ENCODE assay signal across 26 cellular contexts in the genomic region with DNA sequence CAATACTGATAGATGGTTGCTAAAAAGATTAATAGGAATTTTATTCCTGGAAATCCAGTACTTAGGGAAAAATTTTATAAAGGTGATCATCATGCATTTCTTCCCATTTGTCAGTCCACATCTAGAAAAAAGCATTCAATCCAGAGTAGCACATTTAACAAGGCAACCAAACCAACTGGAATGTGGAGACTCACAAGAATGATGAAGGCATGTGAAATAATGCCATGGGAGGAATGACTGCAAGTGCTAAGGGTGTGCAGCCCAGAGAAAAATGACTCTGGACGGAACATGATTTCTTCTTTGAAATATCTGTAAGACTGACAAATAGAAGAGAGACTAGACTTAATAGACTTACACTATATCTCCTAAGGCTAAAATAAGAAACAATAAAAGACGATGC. TPM values are rescaled to one million over a fixed set of nuclear protein-coding genes. Genes with fewer than 3 reads are reported as not detected.
"Had no signal": no experiment of that assay in that cellular context is flagged by ENCODE, and none has a peak within 500 bp of the region (broad histone marks: within the 10 kb centered on the region; RNA-seq: fewer than 3 reads in every experiment).

No MANE protein-coding gene starts in this region.

- H3K27ac ChIP-seq: gastroesophageal sphincter, pancreas, psoas muscle, right atrium auricular region, tibial artery, VCaP had no signal

- H3K9me3 Mint-ChIP-seq: activated CD4-positive, alpha-beta memory T cell treated with anti-CD3 and anti-CD28 coated beads, Interleukin-2, amount 10 ng/mL, durations not matched to agents 7 days and 5 days; activated CD4-positive, alpha-beta T cell treated with anti-CD3 and anti-CD28 coated beads, Interleukin-2, amount 10 ng/mL, durations not matched to agents 24 days and 14 days; activated naive CD4-positive, alpha-beta T cell treated with anti-CD3 and anti-CD28 coated beads, Interleukin-2, amount 10 ng/mL, durations not matched to agents 7 days and 5 days; activated naive CD8-positive, alpha-beta T cell treated with anti-CD3 and anti-CD28 coated beads, Interleukin-2, amount 50 U/mL, for 24 hours; effector memory CD8-positive, alpha-beta T cell; nephron progenitor cell; stimulated activated naive CD8-positive, alpha-beta T cell treated with anti-CD3 and anti-CD28 coated beads, Interleukin-15, Interleukin-2, amounts not matched to agents 100 ng/mL and 50 ng/mL, for 24 hours; T-helper 2 cell treated with Interferon-gamma antibody and Interleukin-4, amounts not matched to agents 5 μg/mL and 100 μg/mL, for 36 hours had no signal

- ATAC-seq: activated CD4-positive, CD25-positive, alpha-beta regulatory T cell treated with anti-CD3 and anti-CD28 coated beads, Interleukin-2, amount 50 U/mL, for 24 hours; activated CD8-positive, alpha-beta memory T cell treated with anti-CD3 and anti-CD28 coated beads, Interleukin-2, amount 10 ng/mL, durations not matched to agents 7 days and 5 days; activated naive CD8-positive, alpha-beta T cell treated with anti-CD3 and anti-CD28 coated beads, Interleukin-2, amount 50 U/mL, for 24 hours; effector memory CD8-positive, alpha-beta T cell; esophagus mucosa; gastroesophageal sphincter; left cardiac atrium; pancreas; psoas muscle had no signal

- H3K27me3 ChIP-seq: gastroesophageal sphincter, right atrium auricular region, tibial artery had no signal

- H3K9me3 ChIP-seq: gastroesophageal sphincter, pancreas, psoas muscle, right atrium auricular region, tibial artery had no signal

- H3K36me3 ChIP-seq: pancreas, right atrium auricular region, tibial artery had no signal

- H3K4me3 Mint-ChIP-seq: activated CD4-positive, alpha-beta memory T cell treated with anti-CD3 and anti-CD28 coated beads, Interleukin-2, amount 10 ng/mL, durations not matched to agents 7 days and 5 days; activated CD4-positive, alpha-beta T cell treated with anti-CD3 and anti-CD28 coated beads, Interleukin-2, amount 10 ng/mL, durations not matched to agents 24 days and 14 days; activated CD8-positive, alpha-beta memory T cell treated with anti-CD3 and anti-CD28 coated beads, Interleukin-2, amount 10 ng/mL, durations not matched to agents 7 days and 5 days; activated naive CD4-positive, alpha-beta T cell treated with anti-CD3 and anti-CD28 coated beads, Interleukin-2, amount 10 ng/mL, durations not matched to agents 7 days and 5 days; activated naive CD8-positive, alpha-beta T cell treated with anti-CD3 and anti-CD28 coated beads, Interleukin-2, amount 50 U/mL, for 24 hours; effector memory CD8-positive, alpha-beta T cell; nephron progenitor cell; stimulated activated naive CD8-positive, alpha-beta T cell treated with anti-CD3 and anti-CD28 coated beads, Interleukin-15, Interleukin-2, amounts not matched to agents 100 ng/mL and 50 ng/mL, for 24 hours; T-helper 2 cell treated with Interferon-gamma antibody and Interleukin-4, amounts not matched to agents 5 μg/mL and 100 μg/mL, for 36 hours had no signal

- DNase-seq: activated CD4-positive, alpha-beta memory T cell treated with anti-CD3 and anti-CD28 coated beads, Interleukin-2, amount 10 ng/mL, durations not matched to agents 7 days and 5 days; activated CD4-positive, alpha-beta T cell treated with anti-CD3 and anti-CD28 coated beads, Interleukin-2, amount 10 ng/mL, durations not matched to agents 24 days and 14 days; activated CD8-positive, alpha-beta memory T cell treated with anti-CD3 and anti-CD28 coated beads, Interleukin-2, amount 10 ng/mL, durations not matched to agents 7 days and 5 days; activated effector memory CD4-positive, alpha-beta T cell treated with anti-CD3 and anti-CD28 coated beads, Interleukin-2, amount 50 U/mL, for 16 hours; activated naive CD4-positive, alpha-beta T cell treated with anti-CD3 and anti-CD28 coated beads, Interleukin-2, amount 10 ng/mL, durations not matched to agents 7 days and 5 days; activated naive CD8-positive, alpha-beta T cell treated with anti-CD3 and anti-CD28 coated beads, Interleukin-2, amount 50 U/mL, for 24 hours; activated T-cell treated with anti-CD3 and anti-CD28 coated beads for 4 hours; aorta; cerebellar nuclear complex; effector memory CD8-positive, alpha-beta T cell; head of caudate nucleus; hypothalamus; left cardiac atrium; nephron progenitor cell; pancreas; psoas muscle; stimulated activated CD4-positive, alpha-beta T cell treated with anti-CD3 and anti-CD28 coated beads, Interleukin-1b, Interleukin-23, amount 100 ng/mL, for 48 hours; substantia nigra; tibial artery had no signal

- H3K4me1 Mint-ChIP-seq: activated CD4-positive, alpha-beta memory T cell treated with anti-CD3 and anti-CD28 coated beads, Interleukin-2, amount 10 ng/mL, durations not matched to agents 7 days and 5 days; activated CD4-positive, alpha-beta T cell treated with anti-CD3 and anti-CD28 coated beads, Interleukin-2, amount 10 ng/mL, durations not matched to agents 24 days and 14 days; activated CD8-positive, alpha-beta memory T cell treated with anti-CD3 and anti-CD28 coated beads, Interleukin-2, amount 10 ng/mL, durations not matched to agents 7 days and 5 days; activated naive CD4-positive, alpha-beta T cell treated with anti-CD3 and anti-CD28 coated beads, Interleukin-2, amount 10 ng/mL, durations not matched to agents 7 days and 5 days; activated naive CD8-positive, alpha-beta T cell treated with anti-CD3 and anti-CD28 coated beads, Interleukin-2, amount 50 U/mL, for 24 hours; nephron progenitor cell had no signal

- H3K27ac Mint-ChIP-seq: activated CD4-positive, alpha-beta memory T cell treated with anti-CD3 and anti-CD28 coated beads, Interleukin-2, amount 10 ng/mL, durations not matched to agents 7 days and 5 days; activated CD4-positive, alpha-beta T cell treated with anti-CD3 and anti-CD28 coated beads, Interleukin-2, amount 10 ng/mL, durations not matched to agents 24 days and 14 days; activated CD8-positive, alpha-beta memory T cell treated with anti-CD3 and anti-CD28 coated beads, Interleukin-2, amount 10 ng/mL, durations not matched to agents 7 days and 5 days; activated naive CD4-positive, alpha-beta T cell treated with anti-CD3 and anti-CD28 coated beads, Interleukin-2, amount 10 ng/mL, durations not matched to agents 7 days and 5 days; activated naive CD8-positive, alpha-beta T cell treated with anti-CD3 and anti-CD28 coated beads, Interleukin-2, amount 50 U/mL, for 24 hours; effector memory CD8-positive, alpha-beta T cell; nephron progenitor cell; stimulated activated naive CD8-positive, alpha-beta T cell treated with anti-CD3 and anti-CD28 coated beads, Interleukin-15, Interleukin-2, amounts not matched to agents 100 ng/mL and 50 ng/mL, for 24 hours; T-helper 2 cell treated with Interferon-gamma antibody and Interleukin-4, amounts not matched to agents 5 μg/mL and 100 μg/mL, for 36 hours had no signal

- H3K36me3 Mint-ChIP-seq: activated CD8-positive, alpha-beta memory T cell treated with anti-CD3 and anti-CD28 coated beads, Interleukin-2, amount 10 ng/mL, durations not matched to agents 7 days and 5 days; activated naive CD4-positive, alpha-beta T cell treated with anti-CD3 and anti-CD28 coated beads, Interleukin-2, amount 10 ng/mL, durations not matched to agents 7 days and 5 days had no signal

- H3K27me3 Mint-ChIP-seq: activated CD4-positive, alpha-beta memory T cell treated with anti-CD3 and anti-CD28 coated beads, Interleukin-2, amount 10 ng/mL, durations not matched to agents 7 days and 5 days; activated CD4-positive, alpha-beta T cell treated with anti-CD3 and anti-CD28 coated beads, Interleukin-2, amount 10 ng/mL, durations not matched to agents 24 days and 14 days; activated CD8-positive, alpha-beta memory T cell treated with anti-CD3 and anti-CD28 coated beads, Interleukin-2, amount 10 ng/mL, durations not matched to agents 7 days and 5 days; activated naive CD4-positive, alpha-beta T cell treated with anti-CD3 and anti-CD28 coated beads, Interleukin-2, amount 10 ng/mL, durations not matched to agents 7 days and 5 days; effector memory CD8-positive, alpha-beta T cell; stimulated activated naive CD8-positive, alpha-beta T cell treated with anti-CD3 and anti-CD28 coated beads, Interleukin-15, Interleukin-2, amounts not matched to agents 100 ng/mL and 50 ng/mL, for 24 hours had no signal

- H3K4me1 ChIP-seq: pancreas, psoas muscle had no signal

- H3K4me3 ChIP-seq: gastroesophageal sphincter, pancreas, psoas muscle, right atrium auricular region, tibial artery had no signal

RNA-seq across cellular contexts. Expression of gene BLID, which starts 33.8 kb away (rescaled TPM):
- total RNA-seq: activated CD4-positive, alpha-beta memory T cell treated with anti-CD3 and anti-CD28 coated beads, Interleukin-2, amount 10 ng/mL, durations not matched to agents 7 days and 5 days; activated CD4-positive, alpha-beta T cell treated with anti-CD3 and anti-CD28 coated beads, Interleukin-2, amount 10 ng/mL, durations not matched to agents 24 days and 14 days; activated CD8-positive, alpha-beta memory T cell treated with anti-CD3 and anti-CD28 coated beads, Interleukin-2, amount 10 ng/mL, durations not matched to agents 7 days and 5 days; pancreas had no signal
- polyA plus RNA-seq: pancreas had no signal
